Comparison of ENCODE assay signal across 13 cellular contexts in the genomic region with DNA sequence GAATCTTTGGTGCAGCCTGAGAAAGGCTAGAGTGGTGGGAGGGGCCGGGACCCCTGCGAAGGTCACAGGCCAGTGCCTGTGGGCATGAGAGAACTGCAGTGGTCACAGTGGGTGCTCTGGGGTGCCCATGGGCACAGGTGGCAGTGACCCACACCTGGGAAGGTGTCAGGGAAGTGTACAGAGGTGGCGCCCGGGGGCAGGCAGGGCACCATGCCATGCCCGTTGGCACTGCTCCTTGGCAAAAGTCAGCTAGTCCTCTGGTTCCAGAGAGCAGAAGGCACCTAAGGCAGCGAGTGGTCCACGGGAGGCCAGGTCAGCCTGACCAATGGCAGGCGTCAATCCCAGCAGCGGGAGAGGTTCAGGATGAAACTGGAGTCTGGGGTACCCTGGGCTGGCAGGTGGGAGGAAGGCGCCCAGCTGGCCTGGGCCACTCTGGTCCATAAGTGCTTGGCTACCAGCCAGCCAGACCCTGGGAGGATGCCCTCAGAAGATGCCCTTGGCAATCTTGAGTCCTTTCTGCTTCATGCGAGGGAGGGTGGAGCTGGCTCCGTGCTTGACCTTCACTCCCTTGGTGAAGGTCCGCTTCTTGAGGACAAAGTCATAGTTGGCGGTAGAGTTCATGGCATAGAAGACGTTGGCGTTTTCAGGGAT.
"Had no signal": no experiment of that assay in that cellular context is flagged by ENCODE, and none has a peak within 500 bp of the region (broad histone marks: within the 10 kb centered on the region; RNA-seq: fewer than 3 reads in every experiment).

No MANE protein-coding gene starts in this region.

- H3K4me3 Mint-ChIP-seq: activated CD8-positive, alpha-beta memory T cell treated with anti-CD3 and anti-CD28 coated beads, Interleukin-2, amount 10 ng/mL, durations not matched to agents 7 days and 5 days; activated T-cell treated with anti-CD3 and anti-CD28 coated beads, Interleukin-2, amount 50 U/mL, for 4 hours had no signal

- DNase-seq: activated CD4-positive, alpha-beta T cell treated with anti-CD3 and anti-CD28 coated beads, Interleukin-2, amount 50 U/mL, for 4 hours; activated CD4-positive, CD25-positive, alpha-beta regulatory T cell treated with anti-CD3 and anti-CD28 coated beads, Interleukin-2, amount 50 U/mL, for 72 hours; activated CD8-positive, alpha-beta memory T cell treated with anti-CD3 and anti-CD28 coated beads, Interleukin-2, amount 10 ng/mL, durations not matched to agents 7 days and 5 days; activated naive CD4-positive, alpha-beta T cell; activated T-cell treated with anti-CD3 and anti-CD28 coated beads, Interleukin-2, amount 50 U/mL, for 4 hours; heart right ventricle; stomach; T-helper 2 cell had no signal

- ATAC-seq: activated CD8-positive, alpha-beta memory T cell treated with anti-CD3 and anti-CD28 coated beads, Interleukin-2, amount 10 ng/mL, durations not matched to agents 7 days and 5 days; activated T-cell treated with anti-CD3 and anti-CD28 coated beads, Interleukin-2, amount 50 U/mL, for 4 hours had no signal

- H3K4me1 Mint-ChIP-seq: activated CD8-positive, alpha-beta memory T cell treated with anti-CD3 and anti-CD28 coated beads, Interleukin-2, amount 10 ng/mL, durations not matched to agents 7 days and 5 days had no signal

- H3K27ac Mint-ChIP-seq: activated CD8-positive, alpha-beta memory T cell treated with anti-CD3 and anti-CD28 coated beads, Interleukin-2, amount 10 ng/mL, durations not matched to agents 7 days and 5 days had no signal

- FAIRE-seq: bronchial epithelial cell, frontal cortex, islet of Langerhans, urothelium cell line had no signal

- H3K4me3 ChIP-seq: heart right ventricle, stomach, thoracic aorta had no signal

- H3K27me3 ChIP-seq: heart right ventricle, stomach had no signal

- H3K27me3 Mint-ChIP-seq: activated CD8-positive, alpha-beta memory T cell treated with anti-CD3 and anti-CD28 coated beads, Interleukin-2, amount 10 ng/mL, durations not matched to agents 7 days and 5 days had no signal

- H3K27ac ChIP-seq: heart right ventricle, stomach, thoracic aorta had no signal
